Comparison of ENCODE assay signal across 11 cellular contexts in genomic region chr4:146132445-146132844, GRCh38. TPM values are rescaled to one million over a fixed set of nuclear protein-coding genes. Genes with fewer than 3 reads are reported as not detected.
A peak's percentile ranks its signal among the peaks of the same experiment; 100 is the strongest.
DNase-seq lines count a peak whose midpoint lies in the region; ATAC-seq and TF ChIP-seq lines count a peak whose summit lies in the region.
"Had no signal": no experiment of that assay in that cellular context is flagged by ENCODE, and none has a peak within 500 bp of the region (broad histone marks: within the 10 kb centered on the region; RNA-seq: fewer than 3 reads in every experiment).

No MANE protein-coding gene starts in this region.

- H3K9me3 ChIP-seq in breast epithelium, result no peaks in the 10 kb centered on the region
- H3K9me3 ChIP-seq in right lobe of liver, result no peaks in the 10 kb centered on the region
- no peaks in the 10 kb centered on the region for H3K9me3 ChIP-seq in right atrium auricular region
- H3K9me3 ChIP-seq: upper lobe of right lung had no signal

- H3K27me3 ChIP-seq in breast epithelium (no peaks in the 10 kb centered on the region), right lobe of liver (no peaks in the 10 kb centered on the region), right atrium auricular region (no peaks in the 10 kb centered on the region)
- H3K27me3 ChIP-seq: upper lobe of right lung had no signal

- H3K27ac ChIP-seq in breast epithelium (no peak overlapping the region), right lobe of liver (no peak overlapping the region), right atrium auricular region (no peak overlapping the region)
- H3K27ac ChIP-seq: C4-2B, upper lobe of right lung had no signal

- POLR2A ChIA-PET in MCF 10A (lab: Yijun Ruan, JAX), result no interaction called here
- POLR2A ChIA-PET in activated CD4-positive, alpha-beta memory T cell treated with anti-CD3 and anti-CD28 coated beads for 36 hours (lab: Charles Lee), result interaction anchor here (1.0 kb wide), 1 partner anchor 8 kb away, joined by 3 read pairs; no protein-coding TSS in a partner anchor

- DNase-seq in MCF 10A (ENCODE audit: unreplicated experiment) (peak; percentile 20), breast epithelium (ENCODE audit: low spot score in 2 of 2) (no peak), right lobe of liver (no peak), NCI-H187 treated with DMSO at 0.1 percent for 48 hours (lab: John Stamatoyannopoulos, UW) (no peak), right atrium auricular region (ENCODE audit: low spot score) (no peak)
- peak; percentile 86 for DNase-seq in activated CD4-positive, alpha-beta memory T cell treated with anti-CD3 and anti-CD28 coated beads for 36 hours
- DNase-seq in stimulated activated naive CD8-positive, alpha-beta T cell treated with anti-CD3 and anti-CD28 coated beads, Interleukin-15, Interleukin-2, amounts not matched to agents 100 U/mL and 50 U/mL, for 24 hours, result peak; percentile 59
- DNase-seq: nephron progenitor cell, upper lobe of right lung had no signal

- no peak for TF ChIP-seq CTCF in MCF 10A (IDR thresholded peaks at IDR 0.05; ENCODE audit: unreplicated experiment)
- no peak for TF ChIP-seq CTCF in breast epithelium (IDR thresholded peaks at IDR 0.05)
- no peak for TF ChIP-seq CTCF in right lobe of liver (IDR thresholded peaks at IDR 0.05)
- no peak for TF ChIP-seq CTCF in right atrium auricular region (IDR thresholded peaks at IDR 0.05)

- no peak for TF ChIP-seq POLR2A in breast epithelium (IDR thresholded peaks at IDR 0.05)
- TF ChIP-seq POLR2A in right lobe of liver (IDR thresholded peaks at IDR 0.05), result no peak

- 75% methylated on average over 7 of the region's 7 CpGs for WGBS in right lobe of liver (ENCODE audit: insufficient coverage, low coverage, low lambda C conversion rate, missing lambda C conversion rate)

- no TSS peak for BruUV-seq in MCF 10A (replicated peaks; lab: Mats Ljungman, UMichigan)

- CTCF ChIA-PET in MCF 10A (lab: Yijun Ruan, JAX), result no interaction called here
- CTCF ChIA-PET in activated CD4-positive, alpha-beta memory T cell treated with anti-CD3 and anti-CD28 coated beads for 36 hours (lab: Charles Lee), result interaction anchor here (1.7 kb wide), 1 partner anchor 37 kb away, joined by 4 read pairs; no protein-coding TSS in a partner anchor

- H3K4me1 ChIP-seq in breast epithelium (no peaks in the 10 kb centered on the region), right lobe of liver (peaks cover 0 to 4% (median 0%) of the 10 kb centered on the region in 4 donors), right atrium auricular region (peaks cover 0 to 11% of the 10 kb centered on the region in 2 donors)
- H3K4me1 ChIP-seq: upper lobe of right lung had no signal

- intact Hi-C loops in MCF 10A (cut with micrococcal nuclease), result no loop called here
- intact Hi-C loops in breast epithelium (cut with DNase I; ENCODE audit: low total_unique reads), result no loop called here
- intact Hi-C loops in activated CD4-positive, alpha-beta memory T cell treated with anti-CD3 and anti-CD28 coated beads for 36 hours (cut with micrococcal nuclease), result loop anchor here (1.0 to 5.0 kb wide), 6 partner anchors 23 to 390 kb away; partner anchors contain the start of genes LSM6 and SLC10A7
- intact Hi-C loops in right lobe of liver (cut with DNase I), result no loop called here

- no peak overlapping the region for H3K27ac Mint-ChIP-seq in MCF 10A (ENCODE audit: low read depth, unreplicated experiment)
- peak overlapping the region; percentile 26 for H3K27ac Mint-ChIP-seq in activated CD4-positive, alpha-beta memory T cell treated with anti-CD3 and anti-CD28 coated beads for 36 hours
- H3K27ac Mint-ChIP-seq: nephron progenitor cell had no signal

- peak; percentile 99 for ATAC-seq in HG02884 (IDR thresholded peaks at IDR 0.05; ENCODE audit: unreplicated experiment)
- peak; percentile 100 for ATAC-seq in stimulated activated naive CD8-positive, alpha-beta T cell treated with anti-CD3 and anti-CD28 coated beads, Interleukin-15, Interleukin-2, amounts not matched to agents 100 U/mL and 50 U/mL, for 24 hours
- ATAC-seq in right lobe of liver, result no peak
- ATAC-seq: upper lobe of right lung had no signal

- no peaks in the 10 kb centered on the region for H3K36me3 Mint-ChIP-seq in MCF 10A (ENCODE audit: insufficient read depth, unreplicated experiment)
- no peaks in the 10 kb centered on the region for H3K36me3 Mint-ChIP-seq in activated CD4-positive, alpha-beta memory T cell treated with anti-CD3 and anti-CD28 coated beads for 36 hours

- H3K4me1 Mint-ChIP-seq in MCF 10A (ENCODE audit: insufficient read depth, unreplicated experiment), result peaks cover 12% of the 10 kb centered on the region
- H3K4me1 Mint-ChIP-seq in activated CD4-positive, alpha-beta memory T cell treated with anti-CD3 and anti-CD28 coated beads for 36 hours (ENCODE audit: low read depth), result peaks cover 17% of the 10 kb centered on the region

- H3K4me3 ChIP-seq in breast epithelium, result no peak overlapping the region
- no peak overlapping the region for H3K4me3 ChIP-seq in right lobe of liver
- H3K4me3 ChIP-seq in right atrium auricular region, result no peak overlapping the region
- H3K4me3 ChIP-seq: upper lobe of right lung had no signal

- no peak overlapping the region for H3K4me3 Mint-ChIP-seq in MCF 10A (ENCODE audit: unreplicated experiment)
- no peak overlapping the region for H3K4me3 Mint-ChIP-seq in activated CD4-positive, alpha-beta memory T cell treated with anti-CD3 and anti-CD28 coated beads for 36 hours
- H3K4me3 Mint-ChIP-seq: nephron progenitor cell had no signal

- no peaks in the 10 kb centered on the region for H3K36me3 ChIP-seq in breast epithelium
- no peaks in the 10 kb centered on the region for H3K36me3 ChIP-seq in right lobe of liver
- H3K36me3 ChIP-seq in right atrium auricular region, result no peaks in the 10 kb centered on the region
- H3K36me3 ChIP-seq: upper lobe of right lung had no signal

- no peaks in the 10 kb centered on the region for H3K9me3 Mint-ChIP-seq in MCF 10A (ENCODE audit: unreplicated experiment)
- no peaks in the 10 kb centered on the region for H3K9me3 Mint-ChIP-seq in activated CD4-positive, alpha-beta memory T cell treated with anti-CD3 and anti-CD28 coated beads for 36 hours
- H3K9me3 Mint-ChIP-seq: nephron progenitor cell had no signal

- no peaks in the 10 kb centered on the region for H3K27me3 Mint-ChIP-seq in MCF 10A (ENCODE audit: insufficient read depth, unreplicated experiment)
- peaks cover 12% of the 10 kb centered on the region for H3K27me3 Mint-ChIP-seq in activated CD4-positive, alpha-beta memory T cell treated with anti-CD3 and anti-CD28 coated beads for 36 hours

RNA-seq across cellular contexts. Expression of gene LSM6, which starts 43.1 kb away (rescaled TPM):
- total RNA-seq in MCF 10A (2022) (40.0 and 41.4 TPM in 2 replicates), breast epithelium (10 to 100 TPM; 23.1 to 38.4 (median 28.8) TPM), right lobe of liver (10 to 100 TPM in 4 of 6 experiments, 1 to 10 TPM in 2; 6.4 to 19.3 (median 11.0) TPM), right atrium auricular region (10 to 100 TPM; 15.0 TPM)
- 10 to 100 TPM; 64.2 to 65.5 TPM for total RNA-seq in activated CD4-positive, alpha-beta memory T cell treated with anti-CD3 and anti-CD28 coated beads for 36 hours

Comparison
In these comparisons a context has a peak if more than half of its experiments do, and no peak if none do; other contexts are left out.
1. DNase-seq: peak in MCF 10A (single experiment), activated CD4-positive, alpha-beta memory T cell treated with anti-CD3 and anti-CD28 coated beads for 36 hours (single experiment) and stimulated activated naive CD8-positive, alpha-beta T cell treated with anti-CD3 and anti-CD28 coated beads, Interleukin-15, Interleukin-2, amounts not matched to agents 100 U/mL and 50 U/mL, for 24 hours (single experiment); none in breast epithelium (0 of 2), right lobe of liver (0 of 3), NCI-H187 treated with DMSO at 0.1 percent for 48 hours (single experiment) and right atrium auricular region (single experiment).
2. ATAC-seq: peak in HG02884 (single experiment) and stimulated activated naive CD8-positive, alpha-beta T cell treated with anti-CD3 and anti-CD28 coated beads, Interleukin-15, Interleukin-2, amounts not matched to agents 100 U/mL and 50 U/mL, for 24 hours (single experiment); none in right lobe of liver (0 of 4).